In genomic region chr21:37447288-37447936, GRCh38 we compare ENCODE assay signal across 16 cellular contexts.
A peak's percentile ranks its signal among the peaks of the same experiment; 100 is the strongest.
DNase-seq lines count a peak whose midpoint lies in the region; ATAC-seq and TF ChIP-seq lines count a peak whose summit lies in the region.
"Had no signal": no experiment of that assay in that cellular context is flagged by ENCODE, and none has a peak within 500 bp of the region (broad histone marks: within the 10 kb centered on the region; RNA-seq: fewer than 3 reads in every experiment).

No MANE protein-coding gene starts in this region.

- no peaks in the 10 kb centered on the region for H3K27me3 ChIP-seq in CD4-positive, alpha-beta memory T cell (ENCODE audit: insufficient read depth, low read length)
- H3K27me3 ChIP-seq in neural progenitor cell = no peaks in the 10 kb centered on the region

- H3K9me3 Mint-ChIP-seq in CD4-positive, alpha-beta memory T cell = no peaks in the 10 kb centered on the region
- H3K9me3 Mint-ChIP-seq in central memory CD8-positive, alpha-beta T cell = no peaks in the 10 kb centered on the region
- H3K9me3 Mint-ChIP-seq in neural progenitor cell = peaks cover 1% of the 10 kb centered on the region
- H3K9me3 Mint-ChIP-seq: activated CD4-positive, alpha-beta T cell treated with anti-CD3 and anti-CD28 coated beads, Interleukin-2, amount 10 ng/mL, durations not matched to agents 7 days and 5 days; activated T-cell treated with anti-CD3 and anti-CD28 coated beads, Interleukin-2, amount 50 U/mL, for 4 hours; HFFc6 had no signal

- H3K36me3 Mint-ChIP-seq in CD4-positive, alpha-beta memory T cell = peaks cover 13 to 27% of the 10 kb centered on the region in 2 donors
- peaks cover 15% of the 10 kb centered on the region for H3K36me3 Mint-ChIP-seq in central memory CD8-positive, alpha-beta T cell (ENCODE audit: insufficient read depth)
- peaks cover 25% of the 10 kb centered on the region for H3K36me3 Mint-ChIP-seq in neural progenitor cell

- H3K4me1 ChIP-seq in CD4-positive, alpha-beta memory T cell (ENCODE audit: insufficient read depth, low read length) = peaks cover 93% of the 10 kb centered on the region
- H3K4me1 ChIP-seq in neural progenitor cell = peaks cover 30% of the 10 kb centered on the region

- H2AFZ ChIP-seq in neural progenitor cell (replicated peaks) = no peak overlapping the region

- TF ChIP-seq POLR2A in erythroblast (IDR thresholded peaks at IDR 0.05; ENCODE audit: low read length) = no peak

- no peaks in the 10 kb centered on the region for H3K9me3 ChIP-seq in CD4-positive, alpha-beta memory T cell (ENCODE audit: control insufficient read depth in 1 of 2, low read length in 2 of 2)
- no peaks in the 10 kb centered on the region for H3K9me3 ChIP-seq in neural progenitor cell (ENCODE audit: low read depth)

- peaks cover 7% of the 10 kb centered on the region for H3F3A ChIP-seq in neural progenitor cell (ENCODE audit: low read depth)

- peaks cover 100% of the 10 kb centered on the region for H3K79me2 ChIP-seq in neural progenitor cell (ENCODE audit: low read depth)

- H3K27ac ChIP-seq in CD4-positive, alpha-beta memory T cell (ENCODE audit: low read depth, low read length) = no peak overlapping the region
- H3K27ac ChIP-seq in neural progenitor cell = peak overlapping the region; percentile 9

- H3K4me2 ChIP-seq in neural progenitor cell = peak overlapping the region; percentile 7

- no peak overlapping the region for H3K9ac ChIP-seq in neural progenitor cell

- H3K27me3 Mint-ChIP-seq in CD4-positive, alpha-beta memory T cell = no peaks in the 10 kb centered on the region
- no peaks in the 10 kb centered on the region for H3K27me3 Mint-ChIP-seq in central memory CD8-positive, alpha-beta T cell
- no peaks in the 10 kb centered on the region for H3K27me3 Mint-ChIP-seq in neural progenitor cell (ENCODE audit: insufficient read depth, low read depth)
- H3K27me3 Mint-ChIP-seq: activated CD4-positive, alpha-beta T cell treated with anti-CD3 and anti-CD28 coated beads, Interleukin-2, amount 10 ng/mL, durations not matched to agents 7 days and 5 days had no signal

- H3K4me3 Mint-ChIP-seq in CD4-positive, alpha-beta memory T cell = peak overlapping the region in 3 of 8 donors; percentile 24 to 37 (median 26)
- peak overlapping the region; percentile 19 for H3K4me3 Mint-ChIP-seq in central memory CD8-positive, alpha-beta T cell
- no peak overlapping the region for H3K4me3 Mint-ChIP-seq in neural progenitor cell
- H3K4me3 Mint-ChIP-seq: activated CD4-positive, alpha-beta T cell treated with anti-CD3 and anti-CD28 coated beads, Interleukin-2, amount 10 ng/mL, durations not matched to agents 7 days and 5 days; activated T-cell treated with anti-CD3 and anti-CD28 coated beads, Interleukin-2, amount 50 U/mL, for 4 hours; HFFc6 had no signal

- POLR2A ChIA-PET in CD4-positive, alpha-beta memory T cell (lab: Charles Lee; ENCODE audit: partially characterized antibody) = interaction anchor here (0.7 kb wide), 1 partner anchor 79 kb away, joined by 3 read pairs; no protein-coding TSS in a partner anchor

- no peak overlapping the region for H3K4me3 ChIP-seq in CD4-positive, alpha-beta memory T cell (ENCODE audit: low read length in 2 of 2)
- H3K4me3 ChIP-seq in neural progenitor cell = no peak overlapping the region

- no peak for TF ChIP-seq CTCF in neural progenitor cell (IDR thresholded peaks at IDR 0.05)

- peak; percentile 50 for ATAC-seq in central memory CD8-positive, alpha-beta T cell (replicated peaks; ENCODE audit: extremely low read depth, poor library complexity, severe bottlenecking)
- ATAC-seq: activated T-cell treated with anti-CD3 and anti-CD28 coated beads, Interleukin-2, amount 50 U/mL, for 4 hours; SK-N-SH treated with all-trans-retinoic acid at 6 μM for 48 hours had no signal

- peaks cover 100% of the 10 kb centered on the region for H4K20me1 ChIP-seq in neural progenitor cell (ENCODE audit: low read depth)

- H3K4me1 Mint-ChIP-seq in CD4-positive, alpha-beta memory T cell = peaks cover 63 to 89% (median 74%) of the 10 kb centered on the region in 4 donors
- peaks cover 75% of the 10 kb centered on the region for H3K4me1 Mint-ChIP-seq in central memory CD8-positive, alpha-beta T cell
- H3K4me1 Mint-ChIP-seq in neural progenitor cell = peaks cover 52% of the 10 kb centered on the region

- no peak for DNase-seq in CD4-positive, alpha-beta memory T cell
- DNase-seq in LHCN-M2 (ENCODE audit: low read depth) = peak; percentile 49
- DNase-seq in central memory CD8-positive, alpha-beta T cell (ENCODE audit: low spot score in 2 of 2) = no peak
- peak; percentile 48 for DNase-seq in neural progenitor cell (ENCODE audit: low spot score)
- DNase-seq in erythroblast (lab: John Stamatoyannopoulos, UW) = no peak
- no peak for DNase-seq in NCI-H1436 (lab: John Stamatoyannopoulos, UW)
- no peak for DNase-seq in NCI-H1105 treated with DMSO at 0.1 percent for 48 hours (lab: John Stamatoyannopoulos, UW)
- DNase-seq: activated CD4-positive, alpha-beta T cell treated with anti-CD3 and anti-CD28 coated beads, Interleukin-2, amount 10 ng/mL, durations not matched to agents 7 days and 5 days; activated T-cell treated with anti-CD3 and anti-CD28 coated beads, Interleukin-2, amount 50 U/mL, for 4 hours; central memory CD4-positive, alpha-beta T cell; effector CD8-positive, alpha-beta T cell; HFFc6; NCI-H226; small intestine; stimulated activated CD4-positive, alpha-beta T cell treated with anti-CD3 and anti-CD28 coated beads, Interleukin-4, amount 100 ng/mL, for 1 hour had no signal

- peak overlapping the region in 6 of 7 donors; percentile 5 to 81 (median 53) for H3K27ac Mint-ChIP-seq in CD4-positive, alpha-beta memory T cell
- H3K27ac Mint-ChIP-seq in central memory CD8-positive, alpha-beta T cell (ENCODE audit: low read depth) = peak overlapping the region; percentile 54
- H3K27ac Mint-ChIP-seq in neural progenitor cell = peak overlapping the region; percentile 30
- H3K27ac Mint-ChIP-seq: activated CD4-positive, alpha-beta T cell treated with anti-CD3 and anti-CD28 coated beads, Interleukin-2, amount 10 ng/mL, durations not matched to agents 7 days and 5 days; HFFc6 had no signal

- intact Hi-C loops in CD4-positive, alpha-beta memory T cell (cut with micrococcal nuclease) = no loop called here

- CTCF ChIA-PET in CD4-positive, alpha-beta memory T cell (lab: Charles Lee; ENCODE audit: partially characterized antibody) = interaction anchor here (1.2 to 1.8 kb wide), 3 partner anchors 11 to 17 kb away, joined by 3 to 7 read pairs (median 4); no protein-coding TSS in a partner anchor

- H3K36me3 ChIP-seq in CD4-positive, alpha-beta memory T cell (ENCODE audit: insufficient read depth, low read length) = no peaks in the 10 kb centered on the region
- H3K36me3 ChIP-seq in neural progenitor cell = no peaks in the 10 kb centered on the region

Comparison
In these comparisons a context has a peak if more than half of its experiments do, and no peak if none do; other contexts are left out.
1. DNase-seq: peak in LHCN-M2 (single experiment) and neural progenitor cell (single experiment); none in CD4-positive, alpha-beta memory T cell (0 of 5), central memory CD8-positive, alpha-beta T cell (0 of 2), erythroblast (0 of 2), NCI-H1436 (single experiment) and NCI-H1105 treated with DMSO at 0.1 percent for 48 hours (single experiment).
2. Peak in every context shown above with its lines, with median percentiles within 50 percentile points of each other: H3K27ac Mint-ChIP-seq.